ENCODE assay signal across 10 cellular contexts in genomic region chr22:21009638-21010425, GRCh38. TPM values are rescaled to one million over a fixed set of nuclear protein-coding genes. Genes with fewer than 3 reads are reported as not detected.
DNase-seq lines count a peak whose midpoint lies in the region; ATAC-seq, FAIRE-seq and TF ChIP-seq lines count a peak whose summit lies in the region.
"Had no signal": no experiment of that assay in that cellular context is flagged by ENCODE, and none has a peak within 500 bp of the region (broad histone marks: within the 10 kb centered on the region; RNA-seq: fewer than 3 reads in every experiment).

No MANE protein-coding gene starts in this region.

- peaks cover 5% of the 10 kb centered on the region for H3F3A ChIP-seq in smooth muscle cell (ENCODE audit: low read depth)

- no peak overlapping the region for H3K4me2 ChIP-seq in smooth muscle cell

- no peaks in the 10 kb centered on the region for H3K9me3 Mint-ChIP-seq in endothelial cell (ENCODE audit: unreplicated experiment)
- no peaks in the 10 kb centered on the region for H3K9me3 Mint-ChIP-seq in nephron
- H3K9me3 Mint-ChIP-seq: central memory CD8-positive, alpha-beta T cell had no signal

- no peaks in the 10 kb centered on the region for H3K36me3 ChIP-seq in smooth muscle cell (ENCODE audit: low read depth)

- H2AFZ ChIP-seq in smooth muscle cell (ENCODE audit: low read depth) = no peak overlapping the region

- no peak overlapping the region for H3K27ac ChIP-seq in smooth muscle cell (ENCODE audit: low read depth)

- no peak for DNase-seq in GM18507 (ENCODE audit: extremely low spot score, insufficient read length, low read depth)
- DNase-seq in NCI-H226 = peak; percentile 16
- peak; percentile 70 for DNase-seq in endothelial cell (ENCODE audit: low spot score)
- DNase-seq in NCI-H510A treated with DMSO at 0.1 percent for 48 hours (lab: John Stamatoyannopoulos, UW) = no peak
- no peak for DNase-seq in smooth muscle cell (lab: John Stamatoyannopoulos, UW; ENCODE audit: unreplicated experiment)

- H3K4me3 Mint-ChIP-seq in endothelial cell (ENCODE audit: unreplicated experiment) (no peak overlapping the region), nephron (peak overlapping the region in 2 of 3 experiments; percentile 24 to 25)
- H3K4me3 Mint-ChIP-seq: central memory CD8-positive, alpha-beta T cell had no signal

- H3K4me1 Mint-ChIP-seq in endothelial cell (ENCODE audit: unreplicated experiment) = peaks cover 4% of the 10 kb centered on the region
- peaks cover 16% of the 10 kb centered on the region for H3K4me1 Mint-ChIP-seq in nephron

- no peaks in the 10 kb centered on the region for H3K9me3 ChIP-seq in smooth muscle cell (replicated peaks; ENCODE audit: low read depth)

- TF ChIP-seq CTCF in endothelial cell (IDR thresholded peaks at IDR 0.05; ENCODE audit: unreplicated experiment) (no peak), nephron (IDR thresholded peaks at IDR 0.05; ENCODE audit: unreplicated experiment in 3 of 3) (no peak), smooth muscle cell (IDR thresholded peaks at IDR 0.05; ENCODE audit: borderline replicate concordance, insufficient read depth, poor library complexity, severe bottlenecking) (no peak)

- H3K9ac ChIP-seq in smooth muscle cell (ENCODE audit: low read depth) = no peak overlapping the region

- ATAC-seq in GM21515 (IDR thresholded peaks at IDR 0.05; ENCODE audit: unreplicated experiment) (no peak), HG03439 (IDR thresholded peaks at IDR 0.05; ENCODE audit: unreplicated experiment) (no peak)

- no peaks in the 10 kb centered on the region for H3K27me3 ChIP-seq in smooth muscle cell (ENCODE audit: low read depth)

- H3K4me3 ChIP-seq in smooth muscle cell = no peak overlapping the region

- H3K36me3 Mint-ChIP-seq in endothelial cell (ENCODE audit: low read depth, unreplicated experiment) = no peaks in the 10 kb centered on the region
- peaks cover 6% of the 10 kb centered on the region for H3K36me3 Mint-ChIP-seq in nephron (ENCODE audit: low read depth)

- peak; percentile 26 for FAIRE-seq in GM18507 (lab: Jason Lieb, UNC)

- H3K27me3 Mint-ChIP-seq in endothelial cell (ENCODE audit: unreplicated experiment) = peaks cover 4% of the 10 kb centered on the region
- no peaks in the 10 kb centered on the region for H3K27me3 Mint-ChIP-seq in nephron (ENCODE audit: low read depth)
- H3K27me3 Mint-ChIP-seq: central memory CD8-positive, alpha-beta T cell had no signal

- no peaks in the 10 kb centered on the region for H4K20me1 ChIP-seq in smooth muscle cell (ENCODE audit: low read depth)

- whole genome bisulfite sequencing in smooth muscle cell (ENCODE audit: low lambda C conversion rate) = 64% methylated on average over 10 of the region's 10 CpGs

- peaks cover 11% of the 10 kb centered on the region for H3K4me1 ChIP-seq in smooth muscle cell (ENCODE audit: low read depth)

- H3K27ac Mint-ChIP-seq in endothelial cell (ENCODE audit: unreplicated experiment) (no peak overlapping the region), nephron (peak overlapping the region in 2 of 3 experiments; percentile 23 to 34)

- no peaks in the 10 kb centered on the region for H3K79me2 ChIP-seq in smooth muscle cell (ENCODE audit: low read depth)

RNA-seq across cellular contexts. Expression of gene P2RX6, which starts 5.1 kb away (rescaled TPM):
- total RNA-seq in endothelial cell (ENCODE audit: unreplicated experiment) (not detected), smooth muscle cell (0.13 and 0.45 TPM in 2 replicates)
- polyA plus RNA-seq in smooth muscle cell = 0.89 and 1.2 TPM in 2 replicates

RNA-seq across cellular contexts. Expression of gene THAP7, which starts 7.9 kb away (rescaled TPM):
- total RNA-seq in endothelial cell (ENCODE audit: unreplicated experiment) (13.5 TPM), smooth muscle cell (16.6 and 28.0 TPM in 2 replicates)
- polyA plus RNA-seq in smooth muscle cell = 26.8 and 38.6 TPM in 2 replicates

RNA-seq across cellular contexts. Expression of gene SLC7A4, which starts 22.5 kb away (rescaled TPM):
- total RNA-seq in endothelial cell (ENCODE audit: unreplicated experiment) = not detected
- 0.09 and 1.5 TPM in 2 replicates for total RNA-seq in smooth muscle cell
- 0.30 and 1.7 TPM in 2 replicates for polyA plus RNA-seq in smooth muscle cell

RNA-seq across cellular contexts. Expression of gene LZTR1, which starts 27.7 kb away (rescaled TPM):
- total RNA-seq in endothelial cell (ENCODE audit: unreplicated experiment) (113 TPM), smooth muscle cell (28.1 and 34.2 TPM in 2 replicates)
- 43.9 and 49.7 TPM in 2 replicates for polyA plus RNA-seq in smooth muscle cell

RNA-seq across cellular contexts. Expression of gene LRRC74B, which starts 35.9 kb away (rescaled TPM):
- not detected for total RNA-seq in endothelial cell (ENCODE audit: unreplicated experiment)
- total RNA-seq in smooth muscle cell = not detected in 2 replicates
- 0.48 TPM in 1 of 2 replicates, not detected in the other for polyA plus RNA-seq in smooth muscle cell
- total RNA-seq: osteoblast had no signal

Comparison
In these comparisons a context has a peak if more than half of its experiments do, and no peak if none do; other contexts are left out.
1. DNase-seq: peak in NCI-H226 (single experiment) and endothelial cell (single experiment); none in GM18507 (single experiment), NCI-H510A treated with DMSO at 0.1 percent for 48 hours (single experiment) and smooth muscle cell (single experiment).